In the genomic region with DNA sequence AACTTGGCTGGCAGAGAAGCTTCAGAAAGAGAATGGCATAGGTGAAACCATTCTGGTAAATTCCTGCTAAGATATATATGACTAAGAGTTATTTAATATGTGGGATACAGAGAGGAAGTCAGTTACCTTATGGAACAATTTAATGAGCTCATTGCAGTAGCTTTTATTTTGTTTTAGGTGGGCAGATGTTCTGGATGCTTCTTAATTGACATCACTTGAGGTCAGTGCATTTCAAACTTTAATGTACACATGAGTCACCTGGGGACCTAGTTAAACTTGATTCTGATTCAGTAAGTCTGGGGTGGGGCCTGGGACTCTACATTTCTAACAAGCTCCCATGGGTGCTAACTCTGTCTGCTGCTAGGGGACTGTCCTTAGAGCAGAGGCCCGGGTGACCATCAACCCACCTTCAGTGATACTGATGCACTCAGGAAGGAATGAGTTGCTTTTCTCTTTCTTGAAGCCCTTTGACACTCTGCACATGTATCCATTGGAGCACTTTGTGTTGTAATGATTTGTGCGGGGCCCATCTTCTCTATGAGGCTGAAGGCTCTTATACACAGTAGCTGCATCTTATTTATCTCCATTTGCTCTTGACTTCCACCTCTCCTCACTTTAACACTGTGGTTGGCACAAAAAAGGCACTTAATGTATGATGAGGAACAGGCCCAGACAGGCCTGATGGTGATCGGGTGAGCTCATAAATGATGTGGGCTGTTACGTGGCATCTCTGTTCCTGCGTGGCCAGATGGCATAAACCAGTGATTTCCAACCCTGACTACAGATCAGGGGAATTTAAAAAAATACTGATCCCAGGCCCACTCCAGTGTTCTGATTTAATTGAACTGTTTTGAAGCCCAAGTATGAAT, we compare ENCODE assay signal across 1 cellular context.
TF ChIP-seq lines count a peak whose summit lies in the region.

No MANE protein-coding gene starts in this region.

TF ChIP-seq in IMR-90, 13 proteins besides CTCF, POLR2A, EP300 and RAD21:
- TF ChIP-seq CEBPB (IDR thresholded peaks at IDR 0.05; ENCODE audit: low read depth, low read length) = no peak
- TF ChIP-seq MAFK (IDR thresholded peaks at IDR 0.05; ENCODE audit: low read depth, low read length) = no peak
- no peak for TF ChIP-seq BHLHE40 (IDR thresholded peaks at IDR 0.05; ENCODE audit: low read depth, low read length)
- TF ChIP-seq, protein P1, sequence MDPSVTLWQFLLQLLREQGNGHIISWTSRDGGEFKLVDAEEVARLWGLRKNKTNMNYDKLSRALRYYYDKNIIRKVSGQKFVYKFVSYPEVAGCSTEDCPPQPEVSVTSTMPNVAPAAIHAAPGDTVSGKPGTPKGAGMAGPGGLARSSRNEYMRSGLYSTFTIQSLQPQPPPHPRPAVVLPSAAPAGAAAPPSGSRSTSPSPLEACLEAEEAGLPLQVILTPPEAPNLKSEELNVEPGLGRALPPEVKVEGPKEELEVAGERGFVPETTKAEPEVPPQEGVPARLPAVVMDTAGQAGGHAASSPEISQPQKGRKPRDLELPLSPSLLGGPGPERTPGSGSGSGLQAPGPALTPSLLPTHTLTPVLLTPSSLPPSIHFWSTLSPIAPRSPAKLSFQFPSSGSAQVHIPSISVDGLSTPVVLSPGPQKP (IDR thresholded peaks at IDR 0.05; ENCODE audit: borderline replicate concordance, low read depth, low read length) = no peak
- TF ChIP-seq CHD1 (IDR thresholded peaks at IDR 0.05; ENCODE audit: low read depth, low read length) = no peak
- TF ChIP-seq, protein P2, sequence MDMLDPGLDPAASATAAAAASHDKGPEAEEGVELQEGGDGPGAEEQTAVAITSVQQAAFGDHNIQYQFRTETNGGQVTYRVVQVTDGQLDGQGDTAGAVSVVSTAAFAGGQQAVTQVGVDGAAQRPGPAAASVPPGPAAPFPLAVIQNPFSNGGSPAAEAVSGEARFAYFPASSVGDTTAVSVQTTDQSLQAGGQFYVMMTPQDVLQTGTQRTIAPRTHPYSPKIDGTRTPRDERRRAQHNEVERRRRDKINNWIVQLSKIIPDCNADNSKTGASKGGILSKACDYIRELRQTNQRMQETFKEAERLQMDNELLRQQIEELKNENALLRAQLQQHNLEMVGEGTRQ (IDR thresholded peaks at IDR 0.05; ENCODE audit: low read depth, low read length) = no peak
- TF ChIP-seq MAZ (IDR thresholded peaks at IDR 0.05; ENCODE audit: borderline replicate concordance, low read depth, low read length) = no peak
- no peak for TF ChIP-seq MXI1 (IDR thresholded peaks at IDR 0.05; ENCODE audit: borderline replicate concordance, low read depth, low read length)
- no peak for TF ChIP-seq SMC3 (IDR thresholded peaks at IDR 0.05; ENCODE audit: low read depth, low read length)
- no peak for TF ChIP-seq FOS (IDR thresholded peaks at IDR 0.05; ENCODE audit: low read depth, low read length)
- TF ChIP-seq RFX5 (IDR thresholded peaks at IDR 0.05; ENCODE audit: low read depth, low read length) = no peak
- TF ChIP-seq NFE2L2 (IDR thresholded peaks at IDR 0.05; ENCODE audit: low read depth, low read length) = no peak
- no peak for TF ChIP-seq RCOR1 (IDR thresholded peaks at IDR 0.05; ENCODE audit: insufficient replicate concordance, low read length)
